In genomic region chr20:11890331-11891080, GRCh38 we compare ENCODE assay signal across 8 cellular contexts. TPM values are rescaled to one million over a fixed set of nuclear protein-coding genes. Genes with fewer than 3 reads are reported as not detected.
A peak's percentile ranks its signal among the peaks of the same experiment; 100 is the strongest.
DNase-seq lines count a peak whose midpoint lies in the region; ATAC-seq and TF ChIP-seq lines count a peak whose summit lies in the region.

No MANE protein-coding gene starts in this region.

- H3K27ac Mint-ChIP-seq in T-helper 1 cell treated with Interleukin-12 subunit alpha and Interleukin-12 subunit beta and Interleukin-4 antibody, amounts not matched to agents 30 μg/mL and 1 μg/mL, for 36 hours: peak overlapping the region; percentile 62

- intact Hi-C loops in breast epithelium (cut with DNase I; ENCODE audit: low total_unique reads) (no loop called here), gastrocnemius medialis (cut with DNase I; ENCODE audit: low total_unique reads) (loop anchor here (5.0 kb wide), 1 partner anchor 1892 kb away; the partner anchor contains the start of gene ESF1)

- H3K27me3 Mint-ChIP-seq in T-helper 1 cell treated with Interleukin-12 subunit alpha and Interleukin-12 subunit beta and Interleukin-4 antibody, amounts not matched to agents 30 μg/mL and 1 μg/mL, for 36 hours (ENCODE audit: low read depth): peaks cover 23% of the 10 kb centered on the region

- POLR2A ChIA-PET in HEK293 (lab: Yijun Ruan, JAX): no interaction called here

- no peaks in the 10 kb centered on the region for H3K9me3 Mint-ChIP-seq in T-helper 1 cell treated with Interleukin-12 subunit alpha and Interleukin-12 subunit beta and Interleukin-4 antibody, amounts not matched to agents 30 μg/mL and 1 μg/mL, for 36 hours

- H3K4me1 ChIP-seq in HEK293 (ENCODE audit: control insufficient read depth, insufficient read depth, low read length): peaks cover 21% of the 10 kb centered on the region
- H3K4me1 ChIP-seq in breast epithelium: peaks cover 0 to 3% of the 10 kb centered on the region in 2 donors
- H3K4me1 ChIP-seq in gastrocnemius medialis: peaks cover 36 to 38% of the 10 kb centered on the region in 2 donors

- H3K4me1 Mint-ChIP-seq in T-helper 1 cell treated with Interleukin-12 subunit alpha and Interleukin-12 subunit beta and Interleukin-4 antibody, amounts not matched to agents 30 μg/mL and 1 μg/mL, for 36 hours (ENCODE audit: low read depth): peaks cover 21% of the 10 kb centered on the region

- peak overlapping the region; percentile 96 for H3K27ac ChIP-seq in HEK293 (ENCODE audit: extremely low read depth, low read depth, low read length)
- peak overlapping the region; percentile 95 to 97 for H3K27ac ChIP-seq in breast epithelium
- H3K27ac ChIP-seq in gastrocnemius medialis: peak overlapping the region; percentile 83 to 95 (median 88)

- H3K4me3 Mint-ChIP-seq in T-helper 1 cell treated with Interleukin-12 subunit alpha and Interleukin-12 subunit beta and Interleukin-4 antibody, amounts not matched to agents 30 μg/mL and 1 μg/mL, for 36 hours: peak overlapping the region; percentile 83

- TF ChIP-seq CTCF in HEK293 (tag by site-specific recombination; IDR thresholded peaks at IDR 0.05): no peak
- TF ChIP-seq CTCF in breast epithelium (IDR thresholded peaks at IDR 0.05): peak in 1 of 3 donors; percentile 14
- peak in 2 of 5 experiments; percentile 11 to 23 for TF ChIP-seq CTCF in gastrocnemius medialis (IDR thresholded peaks at IDR 0.05 in 4 of 5, conservative IDR thresholded peaks at IDR 0.05 in 1 of 5)

- ATAC-seq in gastrocnemius medialis: peak; percentile 84 to 89
- ATAC-seq in HG03095 (IDR thresholded peaks at IDR 0.05; ENCODE audit: unreplicated experiment): no peak

- no peaks in the 10 kb centered on the region for H3K36me3 Mint-ChIP-seq in T-helper 1 cell treated with Interleukin-12 subunit alpha and Interleukin-12 subunit beta and Interleukin-4 antibody, amounts not matched to agents 30 μg/mL and 1 μg/mL, for 36 hours (ENCODE audit: low read depth)

- H3K36me3 ChIP-seq in HEK293 (ENCODE audit: control insufficient read depth in 2 of 2, insufficient read depth in 1 of 2, low read length in 2 of 2) (no peaks in the 10 kb centered on the region), breast epithelium (no peaks in the 10 kb centered on the region), gastrocnemius medialis (no peaks in the 10 kb centered on the region)

- TF ChIP-seq POLR2A in breast epithelium (IDR thresholded peaks at IDR 0.05) (no peak), gastrocnemius medialis (IDR thresholded peaks at IDR 0.05) (peak; percentile 71)

- peak; percentile 94 for DNase-seq in EL
- DNase-seq in NCI-H1105 treated with DMSO at 0.1 percent for 48 hours (lab: John Stamatoyannopoulos, UW): peak; percentile 95
- DNase-seq in breast epithelium (ENCODE audit: low spot score in 2 of 2): peak; percentile 74 to 83
- peak; percentile 91 for DNase-seq in iPS-NIHi11 (ENCODE audit: low spot score)
- DNase-seq in gastrocnemius medialis: peak; percentile 76 to 80

- H3K27me3 ChIP-seq in breast epithelium (no peaks in the 10 kb centered on the region), gastrocnemius medialis (no peaks in the 10 kb centered on the region)

- CTCF ChIA-PET in HEK293 (lab: Yijun Ruan, JAX): interaction anchor here (1.0 kb wide), 1 partner anchor 771 kb away, joined by 3 read pairs; no protein-coding TSS in a partner anchor

- H3K4me3 ChIP-seq in HEK293 (ENCODE audit: low read depth, low read length): peak overlapping the region; percentile 79
- peak overlapping the region; percentile 72 to 94 (median 93) for H3K4me3 ChIP-seq in breast epithelium
- H3K4me3 ChIP-seq in gastrocnemius medialis: peak overlapping the region; percentile 72 to 86 (median 80)

- in situ Hi-C loops in gastrocnemius medialis (cut with MboI; ENCODE audit: low sequenced_read_pairs in 4 of 4): loop anchor here in 1 of 4 donors (25.0 kb wide), 1 partner anchor 1453 kb away; the partner anchor contains the start of genes MKKS and SLX4IP

- no peaks in the 10 kb centered on the region for H3K9me3 ChIP-seq in HEK293 (ENCODE audit: control insufficient read depth, insufficient read depth, low read depth, low read length)
- H3K9me3 ChIP-seq in breast epithelium: no peaks in the 10 kb centered on the region
- no peaks in the 10 kb centered on the region for H3K9me3 ChIP-seq in gastrocnemius medialis

TF ChIP-seq in HEK293, 187 proteins besides CTCF, POLR2A, EP300 and RAD21 (continues in another document):
- TF ChIP-seq GLIS1 (tag by site-specific recombination; IDR thresholded peaks at IDR 0.05) (peak; percentile 14; the same call in 1 of the 2 replicates), IKZF3 (tag by site-specific recombination; IDR thresholded peaks at IDR 0.05) (peak; percentile 66), REST (tag by site-specific recombination; IDR thresholded peaks at IDR 0.05) (no peak), ZFP69B (tag by site-specific recombination; IDR thresholded peaks at IDR 0.05) (no peak), ZNF341 (tag by site-specific recombination; IDR thresholded peaks at IDR 0.05; ENCODE audit: low read depth) (0 out of 2 replicates have a peak, but pooled peaks have one; percentile 14), ZNF211 (tag by site-specific recombination; IDR thresholded peaks at IDR 0.05; ENCODE audit: low read depth) (no peak), ZFHX2 (tag by site-specific recombination; conservative IDR thresholded peaks at IDR 0.05) (0 out of 2 replicates have a peak, but pooled peaks have one; percentile 13), GLIS2 (tag by site-specific recombination; IDR thresholded peaks at IDR 0.05) (peak; percentile 50; the same call in 1 of the 2 replicates), ZNF335 (tag by site-specific recombination; conservative IDR thresholded peaks at IDR 0.05) (peak; percentile 51; the same call in 1 of the 2 replicates), ZBTB8A (tag by site-specific recombination; IDR thresholded peaks at IDR 0.05) (peak; percentile 92), ZBTB6 (tag by site-specific recombination; IDR thresholded peaks at IDR 0.05) (no peak), SP2 (tag by site-specific recombination; IDR thresholded peaks at IDR 0.05) (peak; percentile 34; the same call in 1 of the 2 replicates), GFI1B (tag by site-specific recombination; IDR thresholded peaks at IDR 0.05) (no peak), ZNF175 (tag by site-specific recombination; IDR thresholded peaks at IDR 0.05) (no peak), KLF9 (tag by site-specific recombination; IDR thresholded peaks at IDR 0.05; ENCODE audit: low read depth) (peak; percentile 49), ZNF768 (tag by site-specific recombination; IDR thresholded peaks at IDR 0.05) (no peak), ZBTB26 (tag by site-specific recombination; optimal IDR thresholded peaks at IDR 0.05) (peak; percentile 44), EGR2 (tag by site-specific recombination; IDR thresholded peaks at IDR 0.05; ENCODE audit: low read depth) (0 out of 2 replicates have a peak, but pooled peaks have one; percentile 9)

RNA-seq across cellular contexts. Expression of gene BTBD3, which starts 27.2 kb away (rescaled TPM):
- total RNA-seq in breast epithelium (10 to 100 TPM; 15.4 to 50.3 (median 33.1) TPM), gastrocnemius medialis (10 to 100 TPM; 13.8 to 21.9 (median 14.8) TPM)
